Comparison of ENCODE assay signal across 8 cellular contexts in genomic region chr22:21468194-21469096, GRCh38. TPM values are rescaled to one million over a fixed set of nuclear protein-coding genes. Genes with fewer than 3 reads are reported as not detected.
DNase-seq lines count a peak whose midpoint lies in the region; ATAC-seq and TF ChIP-seq lines count a peak whose summit lies in the region.
"Not testable (repeated sequence)": the region's sequence is repeated elsewhere in the genome, so short reads cannot be mapped to it uniquely, and the experiment has no call there.

No MANE protein-coding gene starts in this region.

- H3K4me3 ChIP-seq in DOHH2 (ENCODE audit: low read length) (peak overlapping the region; percentile 43), ascending aorta (peak overlapping the region; percentile 50 to 63), neutrophil (ENCODE audit: low read depth in 1 of 2, low read length in 1 of 2) (peak overlapping the region; percentile 44 to 59)

- DNase-seq in activated B cell treated with CpG ODN at 0.5 μM for 24 hours (peak; percentile 82), ascending aorta (ENCODE audit: low spot score in 2 of 2) (peak; percentile 69 to 93), Right ventricle myocardium inferior (ENCODE audit: missing footprints) (peak; percentile 96)
- peak; percentile 76 for DNase-seq in stimulated activated CD8-positive, alpha-beta memory T cell treated with anti-CD3 and anti-CD28 coated beads, Interleukin-4, amount 100 ng/mL, for 24 hours (ENCODE audit: low read depth)

- TF ChIP-seq CTCF in DOHH2 (IDR thresholded peaks at IDR 0.05; ENCODE audit: low read depth, low read length, poor library complexity, severe bottlenecking); activated B cell treated with CpG ODN at 0.5 μM for 24 hours (IDR thresholded peaks at IDR 0.05); ascending aorta (IDR thresholded peaks at IDR 0.05); neutrophil (IDR thresholded peaks at IDR 0.05): not testable (repeated sequence)

- H3K4me3 Mint-ChIP-seq in activated B cell treated with CpG ODN at 0.5 μM for 24 hours = peak overlapping the region; percentile 93

- not testable (repeated sequence) for H3K36me3 ChIP-seq in DOHH2 (ENCODE audit: control insufficient read depth, low read length); ascending aorta; neutrophil

- intact Hi-C loops in activated B cell treated with CpG ODN at 0.5 μM for 24 hours (cut with micrococcal nuclease); ascending aorta (cut with DNase I); Right ventricle myocardium inferior (cut with DNase I): not testable (repeated sequence)

- H3K4me2 ChIP-seq in DOHH2 (ENCODE audit: low read length) = peak overlapping the region; percentile 19; the same call in 1 of the 2 replicates

- H3K36me3 Mint-ChIP-seq in activated B cell treated with CpG ODN at 0.5 μM for 24 hours (ENCODE audit: low read depth) = not testable (repeated sequence)

- POLR2A ChIA-PET in activated B cell treated with CpG ODN at 0.5 μM for 24 hours (lab: Charles Lee) = not testable (repeated sequence)

- not testable (repeated sequence) for H4K20me1 ChIP-seq in DOHH2 (ENCODE audit: control insufficient read depth, insufficient read depth, low read depth, low read length)

- H3F3A ChIP-seq in DOHH2 (ENCODE audit: control insufficient read depth, insufficient read depth) = not testable (repeated sequence)

- not testable (repeated sequence) for H3K4me1 Mint-ChIP-seq in activated B cell treated with CpG ODN at 0.5 μM for 24 hours

- H3K79me2 ChIP-seq in DOHH2 (ENCODE audit: control insufficient read depth, low read length) = not testable (repeated sequence)

- H3K9me3 Mint-ChIP-seq in activated B cell treated with CpG ODN at 0.5 μM for 24 hours = not testable (repeated sequence)

- H3K9me3 ChIP-seq in DOHH2 (ENCODE audit: control insufficient read depth, insufficient read depth, low read length); ascending aorta; neutrophil: not testable (repeated sequence)

- ATAC-seq in GM21717 (IDR thresholded peaks at IDR 0.05; ENCODE audit: unreplicated experiment) (peak; percentile 79), HG03558 (IDR thresholded peaks at IDR 0.05; ENCODE audit: extremely low read depth, unreplicated experiment) (peak; percentile 56), activated B cell treated with CpG ODN at 0.5 μM for 24 hours (ENCODE audit: low read depth) (peak; percentile 87), Right ventricle myocardium inferior (peak; percentile 98)

- not testable (repeated sequence) for H3K27ac ChIP-seq in DOHH2 (ENCODE audit: low read depth, low read length); ascending aorta
- peak overlapping the region; percentile 80 for H3K27ac ChIP-seq in neutrophil

- not testable (repeated sequence) for H3K9me2 ChIP-seq in DOHH2 (replicated peaks; ENCODE audit: control insufficient read depth, low read length)

- not testable (repeated sequence) for H3K27me3 Mint-ChIP-seq in activated B cell treated with CpG ODN at 0.5 μM for 24 hours

- H3K27me3 ChIP-seq in DOHH2 (ENCODE audit: control insufficient read depth, low read length); ascending aorta; neutrophil: not testable (repeated sequence)

- CTCF ChIA-PET in activated B cell treated with CpG ODN at 0.5 μM for 24 hours (lab: Charles Lee) = not testable (repeated sequence)

- not testable (repeated sequence) for H3K4me1 ChIP-seq in DOHH2 (ENCODE audit: control insufficient read depth, low read length); ascending aorta; neutrophil (ENCODE audit: control insufficient read depth in 1 of 2, insufficient read depth in 1 of 2, low read depth in 1 of 2, low read length in 1 of 2)

- peak overlapping the region; percentile 95 for H3K27ac Mint-ChIP-seq in activated B cell treated with CpG ODN at 0.5 μM for 24 hours

RNA-seq across cellular contexts. Expression of gene TMEM191C, which starts 1.3 kb away (rescaled TPM):
- 1.3 and 1.5 TPM in 2 replicates for total RNA-seq in activated B cell treated with CpG ODN at 0.5 μM for 24 hours
- total RNA-seq in ascending aorta = not detected
- total RNA-seq in Right ventricle myocardium inferior = 1.2 TPM

RNA-seq across cellular contexts. Expression of gene HIC2, which starts 51.3 kb away (rescaled TPM):
- total RNA-seq in activated B cell treated with CpG ODN at 0.5 μM for 24 hours (6.5 and 7.1 TPM in 2 replicates), ascending aorta (8.2 TPM), Right ventricle myocardium inferior (1.4 TPM)
